Comparison of ENCODE assay signal across 8 cellular contexts in the genomic region with DNA sequence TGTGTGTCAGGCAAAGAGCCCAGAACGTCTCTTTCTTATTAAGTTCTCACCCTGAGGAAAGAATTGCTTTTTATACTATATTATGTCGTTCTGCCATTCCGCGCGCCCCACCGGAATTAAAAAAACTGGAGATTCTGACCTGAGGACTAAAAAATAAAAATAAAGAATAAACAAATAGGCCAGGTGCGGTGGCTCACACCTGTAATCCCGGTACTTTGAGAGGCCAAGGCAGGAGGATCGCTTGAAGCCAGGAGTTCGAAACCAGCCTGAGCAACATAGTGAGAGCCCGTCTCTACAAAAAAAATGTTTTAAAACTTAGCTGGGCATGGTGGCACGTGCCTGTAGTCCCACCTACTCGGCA. TPM values are rescaled to one million over a fixed set of nuclear protein-coding genes. Genes with fewer than 3 reads are reported as not detected.
DNase-seq lines count a peak whose midpoint lies in the region; ATAC-seq and TF ChIP-seq lines count a peak whose summit lies in the region.

No MANE protein-coding gene starts in this region.

- H4K20me1 ChIP-seq in OCI-LY1 (ENCODE audit: insufficient read depth, low read length) = no peaks in the 10 kb centered on the region

- no peaks in the 10 kb centered on the region for H3K9me2 ChIP-seq in OCI-LY1 (ENCODE audit: low read depth, low read length)

- H3K36me3 ChIP-seq in OCI-LY1 (ENCODE audit: insufficient read depth, low read length) = 0 out of 2 replicates have a peak, but pooled peaks cover 6% of the 10 kb centered on the region
- no peaks in the 10 kb centered on the region for H3K36me3 ChIP-seq in duodenal mucosa (ENCODE audit: control insufficient read depth in 1 of 2, insufficient read depth in 2 of 2, low read length in 2 of 2)
- H3K36me3 ChIP-seq in neutrophil = no peaks in the 10 kb centered on the region

- peak overlapping the region; percentile 84 to 98 for H3K4me3 Mint-ChIP-seq in CD14-positive monocyte

- DNase-seq in CD14-positive monocyte (ENCODE audit: low spot score) (no peak), SIG-M5 (lab: John Stamatoyannopoulos, UW) (no peak), GM10248 (ENCODE audit: extremely low spot score) (no peak), NCI-H774 (lab: John Stamatoyannopoulos, UW) (no peak)

- H2AFZ ChIP-seq in OCI-LY1 (ENCODE audit: low read length) = no peak overlapping the region; the same call in 1 of the 2 replicates

- no peaks in the 10 kb centered on the region for H3K36me3 Mint-ChIP-seq in CD14-positive monocyte

- H3K9ac ChIP-seq in OCI-LY1 (ENCODE audit: low read length) (peak overlapping the region; percentile 76), duodenal mucosa (ENCODE audit: low read depth in 1 of 2, low read length in 2 of 2) (peak overlapping the region; percentile 95 to 96)

- H3K4me1 ChIP-seq in OCI-LY1 (ENCODE audit: insufficient read depth, low read length, severe bottlenecking) = peaks cover 11% of the 10 kb centered on the region
- no peaks in the 10 kb centered on the region for H3K4me1 ChIP-seq in duodenal mucosa (ENCODE audit: control insufficient read depth in 1 of 2, insufficient read depth in 2 of 2, low read length in 2 of 2)
- peaks cover 12 to 14% of the 10 kb centered on the region in 2 experiments for H3K4me1 ChIP-seq in neutrophil (ENCODE audit: control insufficient read depth in 1 of 2, insufficient read depth in 1 of 2, low read depth in 1 of 2, low read length in 1 of 2)

- H3K27me3 ChIP-seq in OCI-LY1 (ENCODE audit: insufficient read depth, low read length) (no peaks in the 10 kb centered on the region), duodenal mucosa (ENCODE audit: control insufficient read depth in 1 of 2, insufficient read depth in 2 of 2, low read length in 2 of 2) (no peaks in the 10 kb centered on the region), neutrophil (no peaks in the 10 kb centered on the region)

- H3K4me1 Mint-ChIP-seq in CD14-positive monocyte = peaks cover 7% of the 10 kb centered on the region

- peaks cover 1 to 7% (median 2%) of the 10 kb centered on the region in 3 donors for H3K27me3 Mint-ChIP-seq in CD14-positive monocyte (ENCODE audit: low read depth in 3 of 3)

- H3K4me3 ChIP-seq in OCI-LY1 (ENCODE audit: low read depth, low read length, poor library complexity, severe bottlenecking) = peak overlapping the region; percentile 69
- peak overlapping the region; percentile 84 to 85 for H3K4me3 ChIP-seq in duodenal mucosa (ENCODE audit: low read depth in 1 of 2, low read length in 2 of 2)
- peak overlapping the region; percentile 93 to 97 for H3K4me3 ChIP-seq in neutrophil (ENCODE audit: low read depth in 1 of 2, low read length in 1 of 2)

- POLR2A ChIA-PET in GM10248 (lab: Yijun Ruan, JAX) = interaction anchor here (0.7 kb wide), 1 partner anchor 27 kb away, joined by 3 read pairs; no protein-coding TSS in a partner anchor

- H3K79me2 ChIP-seq in OCI-LY1 (ENCODE audit: insufficient read depth, low read length) = no peaks in the 10 kb centered on the region

- intact Hi-C loops in CD14-positive monocyte (cut with micrococcal nuclease) = loop anchor here in 1 of 2 donors (2.0 kb wide), 1 partner anchor 25 kb away; no protein-coding TSS in a partner anchor

- H3F3A ChIP-seq in OCI-LY1 (ENCODE audit: insufficient read depth, low read length) = no peaks in the 10 kb centered on the region

- H3K9me3 ChIP-seq in OCI-LY1 (ENCODE audit: low read length) = no peaks in the 10 kb centered on the region
- H3K9me3 ChIP-seq in duodenal mucosa (ENCODE audit: control insufficient read depth in 1 of 2, low read length in 2 of 2) = no peaks in the 10 kb centered on the region
- no peaks in the 10 kb centered on the region for H3K9me3 ChIP-seq in neutrophil

- no peak for ATAC-seq in GM18498 (IDR thresholded peaks at IDR 0.05; ENCODE audit: unreplicated experiment)

- CTCF ChIA-PET in GM10248 (lab: Yijun Ruan, JAX) = interaction anchor here (1.2 kb wide), 2 partner anchors 20 to 161 kb away, joined by 3 to 4 read pairs; a partner anchor contains a TSS

- H3K27ac Mint-ChIP-seq in CD14-positive monocyte = peak overlapping the region; percentile 98 to 100 (median 99)

- peak overlapping the region; percentile 68 for H3K4me2 ChIP-seq in OCI-LY1 (ENCODE audit: low read length)

- peak overlapping the region; percentile 95 for H3K27ac ChIP-seq in OCI-LY1 (ENCODE audit: low read depth, low read length, poor library complexity, severe bottlenecking)
- H3K27ac ChIP-seq in duodenal mucosa (ENCODE audit: low read depth, low read length) = peak overlapping the region; percentile 99
- H3K27ac ChIP-seq in neutrophil = peak overlapping the region; percentile 98

- H3K9me3 Mint-ChIP-seq in CD14-positive monocyte = no peaks in the 10 kb centered on the region

- no peak for TF ChIP-seq CTCF in CD14-positive monocyte (IDR thresholded peaks at IDR 0.05)
- TF ChIP-seq CTCF in OCI-LY1 (IDR thresholded peaks at IDR 0.05; ENCODE audit: low read length) = no peak
- no peak for TF ChIP-seq CTCF in neutrophil (IDR thresholded peaks at IDR 0.05)
- no peak for TF ChIP-seq CTCF in GM10248 (IDR thresholded peaks at IDR 0.05; ENCODE audit: control extremely low read depth, extremely low read depth, low read depth, missing control alignments)

RNA-seq across cellular contexts. Expression of a gene that starts 0.7 kb away (rescaled TPM):
- polyA plus RNA-seq in CD14-positive monocyte = 1 to 10 TPM; 1.5 to 1.9 TPM

RNA-seq across cellular contexts. Expression of a gene that starts 31.7 kb away (rescaled TPM):
- polyA plus RNA-seq in CD14-positive monocyte = 100 to 1,000 TPM; 114 to 124 TPM

RNA-seq across cellular contexts. Expression of a gene that starts 45.0 kb away (rescaled TPM):
- under 1 TPM; 0.11 to 0.27 TPM for polyA plus RNA-seq in CD14-positive monocyte
